Comparison of ENCODE assay signal across 1 cellular context in the genomic region with DNA sequence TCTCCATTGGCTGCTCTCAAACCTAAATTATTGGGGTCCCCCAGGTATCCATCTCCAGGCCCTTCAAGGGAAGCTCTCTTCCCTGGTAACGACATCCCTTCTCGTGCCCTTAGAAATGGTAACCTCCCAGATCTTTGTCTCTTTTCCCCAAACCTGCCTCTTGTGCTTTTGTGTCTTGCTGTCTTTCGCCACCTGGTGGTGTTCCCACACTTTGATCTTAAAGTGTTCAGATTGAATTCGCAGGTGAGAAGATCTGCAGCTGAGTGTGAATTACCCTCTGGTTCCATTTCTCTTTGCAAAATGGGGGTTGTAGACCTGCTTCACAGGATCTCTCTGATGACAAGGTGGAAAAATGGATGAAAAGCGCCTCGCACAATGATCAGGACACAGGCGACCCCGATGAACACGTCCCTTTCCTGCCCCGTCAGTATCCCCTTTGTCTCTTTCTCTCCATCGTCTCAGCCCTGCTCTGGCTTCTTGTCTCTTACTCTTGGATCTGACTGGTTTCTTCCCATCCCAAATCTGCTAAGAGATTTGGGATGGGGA.
TF ChIP-seq lines count a peak whose summit lies in the region.

No MANE protein-coding gene starts in this region.

TF ChIP-seq in GM23338, 12 proteins besides CTCF, POLR2A, EP300 and RAD21 (continued from another document):
- TF ChIP-seq ZNF462 (CRISPR knock-in tag; IDR thresholded peaks at IDR 0.05) (no peak), REST (IDR thresholded peaks at IDR 0.05; ENCODE audit: unreplicated experiment) (no peak), EZH2phosphoT487 (IDR thresholded peaks at IDR 0.05; ENCODE audit: unreplicated experiment) (no peak), NANOG (IDR thresholded peaks at IDR 0.05; ENCODE audit: borderline replicate concordance) (no peak), ZNF114 (CRISPR knock-in tag; IDR thresholded peaks at IDR 0.05) (no peak), POLR2AphosphoS5 (IDR thresholded peaks at IDR 0.05; ENCODE audit: low read depth) (no peak)
TF ChIP-seq in GM23338: peak in this region for 0.
